In genomic region chr1:9882296-9882944, GRCh38 we compare ENCODE assay signal across 12 cellular contexts. TPM values are rescaled to one million over a fixed set of nuclear protein-coding genes. Genes with fewer than 3 reads are reported as not detected.
DNase-seq lines count a peak whose midpoint lies in the region; ATAC-seq and TF ChIP-seq lines count a peak whose summit lies in the region.
"Had no signal": no experiment of that assay in that cellular context is flagged by ENCODE, and none has a peak within 500 bp of the region (broad histone marks: within the 10 kb centered on the region; RNA-seq: fewer than 3 reads in every experiment).

No MANE protein-coding gene starts in this region.

- no peaks in the 10 kb centered on the region for H3K9me3 ChIP-seq in DND-41 (ENCODE audit: insufficient read depth, low read length, severe bottlenecking)
- H3K9me3 ChIP-seq in Karpas-422 (ENCODE audit: low read length): no peaks in the 10 kb centered on the region

- H4K20me1 ChIP-seq in DND-41 (ENCODE audit: insufficient read depth, low read length): peaks cover 9% of the 10 kb centered on the region; the same call in 1 of the 2 replicates
- no peaks in the 10 kb centered on the region for H4K20me1 ChIP-seq in Karpas-422 (ENCODE audit: insufficient read depth, low read depth, low read length)

- ATAC-seq in DND-41 (ENCODE audit: insufficient read depth, low read depth) (peak; percentile 44; the same call in 2 of the 3 replicates), GM18519 (IDR thresholded peaks at IDR 0.05; ENCODE audit: low FRiP score, unreplicated experiment) (no peak), HG02759 (IDR thresholded peaks at IDR 0.05; ENCODE audit: unreplicated experiment) (no peak)
- peak; percentile 78 for ATAC-seq in activated naive CD8-positive, alpha-beta T cell treated with anti-CD3 and anti-CD28 coated beads, Interleukin-2, amount 10 ng/mL, durations not matched to agents 7 days and 5 days (ENCODE audit: low read depth)
- ATAC-seq: HepG2 had no signal

- H3K36me3 ChIP-seq in DND-41 (ENCODE audit: insufficient read depth, low read length): no peaks in the 10 kb centered on the region
- H3K36me3 ChIP-seq in Karpas-422 (ENCODE audit: insufficient read depth, low read length): no peaks in the 10 kb centered on the region

- H3K9me2 ChIP-seq in Karpas-422 (replicated peaks; ENCODE audit: insufficient read depth, low read length): no peaks in the 10 kb centered on the region

- H3K9me3 Mint-ChIP-seq in activated naive CD8-positive, alpha-beta T cell treated with anti-CD3 and anti-CD28 coated beads, Interleukin-2, amount 10 ng/mL, durations not matched to agents 7 days and 5 days: no peaks in the 10 kb centered on the region
- no peaks in the 10 kb centered on the region for H3K9me3 Mint-ChIP-seq in nephron

- no peak overlapping the region for H3K4me3 ChIP-seq in DND-41 (ENCODE audit: low read depth in 1 of 2, low read length in 2 of 2)
- H3K4me3 ChIP-seq in Karpas-422 (ENCODE audit: low read length): no peak overlapping the region

- DNase-seq in DND-41 (no peak), Karpas-422 (peak; percentile 31), OCI-M1 (lab: John Stamatoyannopoulos, UW) (no peak), SK-N-DZ (ENCODE audit: low spot score) (no peak)
- peak; percentile 55 for DNase-seq in activated naive CD8-positive, alpha-beta T cell treated with anti-CD3 and anti-CD28 coated beads, Interleukin-2, amount 10 ng/mL, durations not matched to agents 7 days and 5 days
- DNase-seq: cerebellar nuclear complex; NCI-H1930; stimulated activated naive CD4-positive, alpha-beta T cell had no signal

- H2AFZ ChIP-seq in DND-41 (ENCODE audit: low read depth, low read length): no peak overlapping the region
- no peak overlapping the region for H2AFZ ChIP-seq in Karpas-422 (ENCODE audit: low read length)

- H3K27ac ChIP-seq in DND-41 (ENCODE audit: low read length): peak overlapping the region; percentile 28; the same call in 1 of the 2 replicates
- no peak overlapping the region for H3K27ac ChIP-seq in Karpas-422 (ENCODE audit: low read length)

- H3K79me2 ChIP-seq in DND-41 (ENCODE audit: insufficient read depth, low read length) (no peaks in the 10 kb centered on the region), Karpas-422 (ENCODE audit: low read length) (no peaks in the 10 kb centered on the region)

- H3K4me3 Mint-ChIP-seq in activated naive CD8-positive, alpha-beta T cell treated with anti-CD3 and anti-CD28 coated beads, Interleukin-2, amount 10 ng/mL, durations not matched to agents 7 days and 5 days: peak overlapping the region; percentile 65
- no peak overlapping the region for H3K4me3 Mint-ChIP-seq in nephron

- no peak for TF ChIP-seq CTCF in DND-41 (IDR thresholded peaks at IDR 0.05; ENCODE audit: borderline replicate concordance, extremely low read depth, low read length, poor library complexity, severe bottlenecking)
- TF ChIP-seq CTCF in nephron (IDR thresholded peaks at IDR 0.05; ENCODE audit: unreplicated experiment in 3 of 3): no peak

- peaks cover 11% of the 10 kb centered on the region for H3K4me1 ChIP-seq in DND-41 (ENCODE audit: insufficient read depth, low read length)
- H3K4me1 ChIP-seq in Karpas-422 (ENCODE audit: low read length): no peaks in the 10 kb centered on the region; the same call in 1 of the 2 replicates

- H3K27me3 Mint-ChIP-seq in activated naive CD8-positive, alpha-beta T cell treated with anti-CD3 and anti-CD28 coated beads, Interleukin-2, amount 10 ng/mL, durations not matched to agents 7 days and 5 days: no peaks in the 10 kb centered on the region
- H3K27me3 Mint-ChIP-seq in nephron (ENCODE audit: low read depth): no peaks in the 10 kb centered on the region

- peaks cover 27% of the 10 kb centered on the region for H3K4me1 Mint-ChIP-seq in activated naive CD8-positive, alpha-beta T cell treated with anti-CD3 and anti-CD28 coated beads, Interleukin-2, amount 10 ng/mL, durations not matched to agents 7 days and 5 days
- peaks cover 54% of the 10 kb centered on the region for H3K4me1 Mint-ChIP-seq in nephron

- POLR2A ChIA-PET in activated naive CD8-positive, alpha-beta T cell treated with anti-CD3 and anti-CD28 coated beads, Interleukin-2, amount 10 ng/mL, durations not matched to agents 7 days and 5 days (lab: Charles Lee): interaction anchor here (0.5 to 2.9 kb wide), 7 partner anchors 9 to 61 kb away, joined by 3 to 13 read pairs (median 3); partner anchors contain the start of genes LZIC and NMNAT1

- H3K9ac ChIP-seq in DND-41 (ENCODE audit: low read depth, low read length) (no peak overlapping the region), Karpas-422 (ENCODE audit: low read length) (no peak overlapping the region)

- H3K36me3 Mint-ChIP-seq in activated naive CD8-positive, alpha-beta T cell treated with anti-CD3 and anti-CD28 coated beads, Interleukin-2, amount 10 ng/mL, durations not matched to agents 7 days and 5 days: no peaks in the 10 kb centered on the region
- no peaks in the 10 kb centered on the region for H3K36me3 Mint-ChIP-seq in nephron (ENCODE audit: low read depth)

- H3K4me2 ChIP-seq in DND-41 (ENCODE audit: insufficient read depth, low read length): no peak overlapping the region
- no peak overlapping the region for H3K4me2 ChIP-seq in Karpas-422 (ENCODE audit: low read depth, low read length, poor library complexity, severe bottlenecking)

- peak overlapping the region; percentile 95 for H3K27ac Mint-ChIP-seq in activated naive CD8-positive, alpha-beta T cell treated with anti-CD3 and anti-CD28 coated beads, Interleukin-2, amount 10 ng/mL, durations not matched to agents 7 days and 5 days
- H3K27ac Mint-ChIP-seq in nephron: peak overlapping the region in 2 of 3 experiments; percentile 1 to 9

- H3K27me3 ChIP-seq in DND-41 (ENCODE audit: insufficient read depth, low read length, poor library complexity) (no peaks in the 10 kb centered on the region), Karpas-422 (ENCODE audit: low read length) (no peaks in the 10 kb centered on the region)

RNA-seq across cellular contexts. Expression of gene CTNNBIP1, which starts 27.6 kb away (rescaled TPM):
- 4.2 and 11.9 TPM in 2 replicates for total RNA-seq in Karpas-422 (2014; rRNA removed; shearing (Covaris generic); ENCODE audit: low replicate concordance)
- 10 to 100 TPM; 15.8 to 17.0 TPM for total RNA-seq in activated naive CD8-positive, alpha-beta T cell treated with anti-CD3 and anti-CD28 coated beads, Interleukin-2, amount 10 ng/mL, durations not matched to agents 7 days and 5 days
- 23.0 and 30.9 TPM in 2 replicates for polyA plus RNA-seq in SK-N-DZ (2014; cell fraction: cytosol; rRNA removed)
- 14.2 and 17.4 TPM in 2 replicates for polyA plus RNA-seq in SK-N-DZ (2014; cell fraction: nucleus; rRNA removed)

RNA-seq across cellular contexts. Expression of gene CLSTN1, which starts 58.7 kb away (rescaled TPM):
- total RNA-seq in Karpas-422 (2014; rRNA removed; shearing (Covaris generic); ENCODE audit: low replicate concordance): 52.0 and 77.7 TPM in 2 replicates
- 100 to 1,000 TPM; 104 to 106 TPM for total RNA-seq in activated naive CD8-positive, alpha-beta T cell treated with anti-CD3 and anti-CD28 coated beads, Interleukin-2, amount 10 ng/mL, durations not matched to agents 7 days and 5 days
- polyA plus RNA-seq in SK-N-DZ (2014; cell fraction: cytosol; rRNA removed): 31.0 and 37.5 TPM in 2 replicates
- polyA plus RNA-seq in SK-N-DZ (2014; cell fraction: nucleus; rRNA removed): 17.5 and 26.6 TPM in 2 replicates

Comparison
In these comparisons a context has a peak if more than half of its experiments do, and no peak if none do; other contexts are left out.
1. ATAC-seq: peak in DND-41 (single experiment) and activated naive CD8-positive, alpha-beta T cell treated with anti-CD3 and anti-CD28 coated beads, Interleukin-2, amount 10 ng/mL, durations not matched to agents 7 days and 5 days (single experiment); none in GM18519 (single experiment) and HG02759 (single experiment).
2. DNase-seq: peak in Karpas-422 (single experiment) and activated naive CD8-positive, alpha-beta T cell treated with anti-CD3 and anti-CD28 coated beads, Interleukin-2, amount 10 ng/mL, durations not matched to agents 7 days and 5 days (single experiment); none in DND-41 (single experiment), OCI-M1 (single experiment) and SK-N-DZ (single experiment).